In the genomic region with DNA sequence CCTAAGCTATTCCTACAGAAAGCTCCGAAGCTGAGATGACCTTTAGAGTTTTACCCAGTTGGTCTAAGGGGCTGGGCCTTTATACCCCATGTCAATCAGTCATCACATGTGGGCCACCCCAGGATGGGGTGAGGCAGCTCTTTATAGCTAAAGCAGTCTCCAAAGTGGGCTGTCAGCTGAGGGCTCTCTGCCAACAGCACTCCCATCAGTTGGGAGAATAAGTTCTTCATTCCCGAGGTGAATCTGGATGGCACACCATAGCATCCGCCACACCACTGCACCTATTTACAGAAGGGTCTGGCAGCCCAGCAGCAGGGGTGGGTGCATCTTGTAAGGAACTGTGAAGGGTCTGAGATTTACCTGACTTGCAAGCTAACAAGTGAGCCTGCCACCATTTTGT, we compare ENCODE assay signal across 39 cellular contexts.
"Had no signal": no experiment of that assay in that cellular context is flagged by ENCODE, and none has a peak within 500 bp of the region (broad histone marks: within the 10 kb centered on the region; RNA-seq: fewer than 3 reads in every experiment).

No MANE protein-coding gene starts in this region.

- H3K4me3 Mint-ChIP-seq: activated naive CD4-positive, alpha-beta T cell treated with anti-CD3 and anti-CD28 coated beads for 36 hours; activated naive CD4-positive, alpha-beta T cell treated with anti-CD3 and anti-CD28 coated beads, Interleukin-2, amount 10 ng/mL, durations not matched to agents 7 days and 5 days; activated naive CD4-positive, alpha-beta T cell treated with anti-CD3 and anti-CD28 coated beads, Interleukin-2, amount 50 U/mL, for 24 hours; activated naive CD8-positive, alpha-beta T cell; activated naive CD8-positive, alpha-beta T cell treated with anti-CD3 and anti-CD28 coated beads for 36 hours; activated naive CD8-positive, alpha-beta T cell treated with anti-CD3 and anti-CD28 coated beads, Interleukin-2, amount 10 ng/mL, durations not matched to agents 7 days and 5 days; activated naive CD8-positive, alpha-beta T cell treated with anti-CD3 and anti-CD28 coated beads, Interleukin-2, amount 50 U/mL, for 24 hours; activated T-cell treated with anti-CD3 and anti-CD28 coated beads, Interleukin-2, amount 50 U/mL, for 24 hours; activated T-cell treated with anti-CD3 and anti-CD28 coated beads, Interleukin-2, amount 50 U/mL, for 4 hours; activated T-cell treated with anti-CD3 and anti-CD28 coated beads, Interleukin-2, amount 50 U/mL, for 72 hours; activated T-helper 1 cell treated with anti-CD3 and anti-CD28 coated beads, Interleukin-12 subunit alpha, Interleukin-12 subunit beta, Interleukin-2, Interleukin-4 antibody, amounts not matched to agents 30 ng/mL and 10 ng/mL and 1 ng/mL, durations not matched to agents 14 hours and 24 hours and 36 hours; activated T-helper 17 cell treated with anti-CD3 and anti-CD28 coated beads, Interleukin-2, amount 50 U/mL, for 72 hours; brain; central memory CD8-positive, alpha-beta T cell had no signal

- H3K9me3 Mint-ChIP-seq: activated naive CD4-positive, alpha-beta T cell treated with anti-CD3 and anti-CD28 coated beads, Interleukin-2, amount 50 U/mL, for 24 hours; activated naive CD8-positive, alpha-beta T cell treated with anti-CD3 and anti-CD28 coated beads, Interleukin-2, amount 50 U/mL, for 24 hours; activated T-cell treated with anti-CD3 and anti-CD28 coated beads, Interleukin-2, amount 50 U/mL, for 4 hours; activated T-helper 17 cell treated with anti-CD3 and anti-CD28 coated beads, Interleukin-2, amount 50 U/mL, for 72 hours; central memory CD8-positive, alpha-beta T cell had no signal

- H3K27me3 Mint-ChIP-seq: activated naive CD4-positive, alpha-beta T cell treated with anti-CD3 and anti-CD28 coated beads, Interleukin-2, amount 10 ng/mL, durations not matched to agents 7 days and 5 days; activated naive CD4-positive, alpha-beta T cell treated with anti-CD3 and anti-CD28 coated beads, Interleukin-2, amount 50 U/mL, for 24 hours; activated naive CD8-positive, alpha-beta T cell; activated naive CD8-positive, alpha-beta T cell treated with anti-CD3 and anti-CD28 coated beads for 36 hours; activated naive CD8-positive, alpha-beta T cell treated with anti-CD3 and anti-CD28 coated beads, Interleukin-2, amount 10 ng/mL, durations not matched to agents 7 days and 5 days; activated naive CD8-positive, alpha-beta T cell treated with anti-CD3 and anti-CD28 coated beads, Interleukin-2, amount 50 U/mL, for 24 hours; activated T-cell treated with anti-CD3 and anti-CD28 coated beads, Interleukin-2, amount 50 U/mL, for 24 hours; activated T-helper 17 cell treated with anti-CD3 and anti-CD28 coated beads, Interleukin-2, amount 50 U/mL, for 72 hours; brain; central memory CD8-positive, alpha-beta T cell had no signal

- H3K4me1 ChIP-seq: ascending aorta, body of pancreas, breast epithelium had no signal

- H3K4me3 ChIP-seq: adrenal gland, ascending aorta, body of pancreas, breast epithelium, cardiac muscle cell had no signal

- H3K27ac ChIP-seq: adrenal gland, ascending aorta, body of pancreas, brain microvascular endothelial cell, breast epithelium, cardiac muscle cell had no signal

- H3K27me3 ChIP-seq: adrenal gland, ascending aorta, body of pancreas, brain microvascular endothelial cell, breast epithelium, cardiac muscle cell had no signal

- DNase-seq: activated effector memory CD4-positive, alpha-beta T cell treated with anti-CD3 and anti-CD28 coated beads, Interleukin-2, amount 50 U/mL, for 16 hours; activated effector memory CD4-positive, alpha-beta T cell treated with Interleukin-2 at 50 U/mL for 16 hours; activated gamma-delta T cell; activated gamma-delta T cell treated with Interleukin-2 at 50 U/mL for 16 hours; activated naive CD4-positive, alpha-beta T cell; activated naive CD4-positive, alpha-beta T cell treated with anti-CD3 and anti-CD28 coated beads for 36 hours; activated naive CD4-positive, alpha-beta T cell treated with anti-CD3 and anti-CD28 coated beads, Interleukin-2, amount 10 ng/mL, durations not matched to agents 7 days and 5 days; activated naive CD4-positive, alpha-beta T cell treated with anti-CD3 and anti-CD28 coated beads, Interleukin-2, amount 50 U/mL, for 16 hours; activated naive CD4-positive, alpha-beta T cell treated with Interleukin-2 at 50 U/mL for 16 hours; activated naive CD8-positive, alpha-beta T cell treated with anti-CD3 and anti-CD28 coated beads for 36 hours; activated naive CD8-positive, alpha-beta T cell treated with anti-CD3 and anti-CD28 coated beads, Interleukin-2, amount 10 ng/mL, durations not matched to agents 7 days and 5 days; activated naive CD8-positive, alpha-beta T cell treated with anti-CD3 and anti-CD28 coated beads, Interleukin-2, amount 50 U/mL, for 24 hours; activated T-cell treated with anti-CD3 and anti-CD28 coated beads for 4 hours; activated T-cell treated with anti-CD3 and anti-CD28 coated beads, Interleukin-2, amount 50 U/mL, for 1 hour; activated T-cell treated with anti-CD3 and anti-CD28 coated beads, Interleukin-2, amount 50 U/mL, for 24 hours; activated T-cell treated with anti-CD3 and anti-CD28 coated beads, Interleukin-2, amount 50 U/mL, for 4 hours; activated T-cell treated with anti-CD3 and anti-CD28 coated beads, Interleukin-2, amount 50 U/mL, for 48 hours; activated T-cell treated with anti-CD3 and anti-CD28 coated beads, Interleukin-2, amount 50 U/mL, for 72 hours; adrenal gland; amniotic stem cell; amygdala; anterior cingulate cortex; aorta; body of pancreas; brain microvascular endothelial cell; caudate nucleus; central memory CD4-positive, alpha-beta T cell; cerebellar nuclear complex had no signal

- H3K27ac Mint-ChIP-seq: activated naive CD4-positive, alpha-beta T cell treated with anti-CD3 and anti-CD28 coated beads for 36 hours; activated naive CD4-positive, alpha-beta T cell treated with anti-CD3 and anti-CD28 coated beads, Interleukin-2, amount 10 ng/mL, durations not matched to agents 7 days and 5 days; activated naive CD4-positive, alpha-beta T cell treated with anti-CD3 and anti-CD28 coated beads, Interleukin-2, amount 50 U/mL, for 24 hours; activated naive CD4-positive, alpha-beta T cell treated with anti-CD3 and anti-CD28 coated beads, Interleukin-2, amount 50 U/mL, for 72 hours; activated naive CD8-positive, alpha-beta T cell; activated naive CD8-positive, alpha-beta T cell treated with anti-CD3 and anti-CD28 coated beads for 36 hours; activated naive CD8-positive, alpha-beta T cell treated with anti-CD3 and anti-CD28 coated beads, Interleukin-2, amount 10 ng/mL, durations not matched to agents 7 days and 5 days; activated naive CD8-positive, alpha-beta T cell treated with anti-CD3 and anti-CD28 coated beads, Interleukin-2, amount 50 U/mL, for 24 hours; activated T-cell treated with anti-CD3 and anti-CD28 coated beads, Interleukin-2, amount 50 U/mL, for 24 hours; activated T-cell treated with anti-CD3 and anti-CD28 coated beads, Interleukin-2, amount 50 U/mL, for 72 hours; activated T-helper 1 cell treated with anti-CD3 and anti-CD28 coated beads, Interleukin-12 subunit alpha, Interleukin-12 subunit beta, Interleukin-2, Interleukin-4 antibody, amounts not matched to agents 30 ng/mL and 10 ng/mL and 1 ng/mL, durations not matched to agents 14 hours and 24 hours and 36 hours; activated T-helper 17 cell treated with anti-CD3 and anti-CD28 coated beads, Interleukin-2, amount 50 U/mL, for 72 hours; activated T-helper 2 cell treated with anti-CD3 and anti-CD28 coated beads, Interferon-gamma antibody, Interleukin-2, Interleukin-4, amounts not matched to agents 10 μg/mL and 5 μg/mL and 100 μg/mL, durations not matched to agents 14 hours and 24 hours and 36 hours; brain had no signal

- H3K36me3 ChIP-seq: breast epithelium, cardiac muscle cell had no signal

- ATAC-seq: activated naive CD4-positive, alpha-beta T cell treated with anti-CD3 and anti-CD28 coated beads, Interleukin-2, amount 50 U/mL, for 72 hours; activated naive CD8-positive, alpha-beta T cell treated with anti-CD3 and anti-CD28 coated beads, Interleukin-2, amount 50 U/mL, for 24 hours; activated T-cell treated with anti-CD3 and anti-CD28 coated beads, Interleukin-2, amount 50 U/mL, for 4 hours; activated T-cell treated with anti-CD3 and anti-CD28 coated beads, Interleukin-2, amount 50 U/mL, for 72 hours; activated T-helper 17 cell treated with anti-CD3 and anti-CD28 coated beads, Interleukin-2, amount 50 U/mL, for 72 hours; body of pancreas had no signal

- H3K9me3 ChIP-seq: adrenal gland, ascending aorta, body of pancreas, breast epithelium had no signal

- H3K4me1 Mint-ChIP-seq: activated naive CD4-positive, alpha-beta T cell treated with anti-CD3 and anti-CD28 coated beads, Interleukin-2, amount 10 ng/mL, durations not matched to agents 7 days and 5 days; activated naive CD4-positive, alpha-beta T cell treated with anti-CD3 and anti-CD28 coated beads, Interleukin-2, amount 50 U/mL, for 24 hours; activated naive CD8-positive, alpha-beta T cell treated with anti-CD3 and anti-CD28 coated beads for 36 hours; activated naive CD8-positive, alpha-beta T cell treated with anti-CD3 and anti-CD28 coated beads, Interleukin-2, amount 10 ng/mL, durations not matched to agents 7 days and 5 days; activated naive CD8-positive, alpha-beta T cell treated with anti-CD3 and anti-CD28 coated beads, Interleukin-2, amount 50 U/mL, for 24 hours; activated T-helper 17 cell treated with anti-CD3 and anti-CD28 coated beads, Interleukin-2, amount 50 U/mL, for 72 hours; brain; central memory CD8-positive, alpha-beta T cell had no signal
